ENCODE assay signal across 11 cellular contexts in genomic region chr10:114615600-114616007, GRCh38. TPM values are rescaled to one million over a fixed set of nuclear protein-coding genes. Genes with fewer than 3 reads are reported as not detected.
DNase-seq lines count a peak whose midpoint lies in the region; ATAC-seq and TF ChIP-seq lines count a peak whose summit lies in the region.
"Had no signal": no experiment of that assay in that cellular context is flagged by ENCODE, and none has a peak within 500 bp of the region (broad histone marks: within the 10 kb centered on the region; RNA-seq: fewer than 3 reads in every experiment).

No MANE protein-coding gene starts in this region.

- ATAC-seq in CD4-positive, alpha-beta T cell (ENCODE audit: poor library complexity), result peak; percentile 17
- ATAC-seq in GM19035 (IDR thresholded peaks at IDR 0.05; ENCODE audit: unreplicated experiment), result peak; percentile 95
- ATAC-seq in HG02885 (IDR thresholded peaks at IDR 0.05; ENCODE audit: poor library complexity, unreplicated experiment), result peak; percentile 87
- ATAC-seq in effector memory CD8-positive, alpha-beta T cell (replicated peaks), result no peak

- no peaks in the 10 kb centered on the region for H3K27me3 ChIP-seq in CD4-positive, alpha-beta T cell (ENCODE audit: control insufficient read depth, insufficient read depth, low read length)
- H3K27me3 ChIP-seq: neutrophil had no signal

- intact Hi-C loops in CD4-positive, alpha-beta T cell (cut with DNase I, micrococcal nuclease), result no loop called here

- POLR2A ChIA-PET in CD4-positive, alpha-beta T cell (lab: Charles Lee), result interaction anchor here (0.6 kb wide), 1 partner anchor 200 kb away, joined by 4 read pairs; no protein-coding TSS in a partner anchor

- peak overlapping the region; percentile 3 for H3K27ac Mint-ChIP-seq in CD4-positive, alpha-beta T cell
- H3K27ac Mint-ChIP-seq in T-helper 2 cell treated with Interferon-gamma antibody and Interleukin-4, amounts not matched to agents 5 μg/mL and 100 μg/mL, for 36 hours, result peak overlapping the region; percentile 89
- H3K27ac Mint-ChIP-seq in effector memory CD8-positive, alpha-beta T cell, result peak overlapping the region in 1 of 2 donors; percentile 42

- CTCF ChIA-PET in CD4-positive, alpha-beta T cell (lab: Charles Lee), result no interaction called here

- no peak overlapping the region for H3K27ac ChIP-seq in CD4-positive, alpha-beta T cell (ENCODE audit: low read depth, low read length)
- H3K27ac ChIP-seq: neutrophil had no signal

- H3K4me1 Mint-ChIP-seq in CD4-positive, alpha-beta T cell (ENCODE audit: low read depth), result peaks cover 6% of the 10 kb centered on the region
- H3K4me1 Mint-ChIP-seq in T-helper 2 cell treated with Interferon-gamma antibody and Interleukin-4, amounts not matched to agents 5 μg/mL and 100 μg/mL, for 36 hours (ENCODE audit: low read depth), result peaks cover 35% of the 10 kb centered on the region
- peaks cover 5% of the 10 kb centered on the region in 2 donors for H3K4me1 Mint-ChIP-seq in effector memory CD8-positive, alpha-beta T cell (ENCODE audit: low read depth in 2 of 2)

- TF ChIP-seq CTCF in CD4-positive, alpha-beta T cell (IDR thresholded peaks at IDR 0.05), result no peak

- H3K4me3 Mint-ChIP-seq in CD4-positive, alpha-beta T cell, result no peak overlapping the region
- H3K4me3 Mint-ChIP-seq in T-helper 2 cell treated with Interferon-gamma antibody and Interleukin-4, amounts not matched to agents 5 μg/mL and 100 μg/mL, for 36 hours, result peak overlapping the region; percentile 69
- no peak overlapping the region for H3K4me3 Mint-ChIP-seq in effector memory CD8-positive, alpha-beta T cell
- H3K4me3 Mint-ChIP-seq: CD8-positive, alpha-beta memory T cell had no signal

- H3K27me3 Mint-ChIP-seq in CD4-positive, alpha-beta T cell, result no peaks in the 10 kb centered on the region
- H3K27me3 Mint-ChIP-seq in T-helper 2 cell treated with Interferon-gamma antibody and Interleukin-4, amounts not matched to agents 5 μg/mL and 100 μg/mL, for 36 hours (ENCODE audit: low read depth), result no peaks in the 10 kb centered on the region
- no peaks in the 10 kb centered on the region for H3K27me3 Mint-ChIP-seq in effector memory CD8-positive, alpha-beta T cell

- H3K9me3 ChIP-seq in CD4-positive, alpha-beta T cell (ENCODE audit: control insufficient read depth, low read length), result no peaks in the 10 kb centered on the region
- H3K9me3 ChIP-seq: neutrophil had no signal

- no peaks in the 10 kb centered on the region for H3K9me3 Mint-ChIP-seq in CD4-positive, alpha-beta T cell
- H3K9me3 Mint-ChIP-seq in T-helper 2 cell treated with Interferon-gamma antibody and Interleukin-4, amounts not matched to agents 5 μg/mL and 100 μg/mL, for 36 hours, result no peaks in the 10 kb centered on the region
- no peaks in the 10 kb centered on the region for H3K9me3 Mint-ChIP-seq in effector memory CD8-positive, alpha-beta T cell
- H3K9me3 Mint-ChIP-seq: CD8-positive, alpha-beta memory T cell had no signal

- DNase-seq in CD4-positive, alpha-beta T cell, result no peak
- peak; percentile 47 for DNase-seq in T-helper 2 cell treated with Interferon-gamma antibody and Interleukin-4, amounts not matched to agents 5 μg/mL and 100 μg/mL, for 36 hours (ENCODE audit: low spot score)
- DNase-seq in GM19238 (ENCODE audit: insufficient read length, low spot score) (no peak), AG08395 (ENCODE audit: low spot score) (no peak)
- no peak for DNase-seq in stimulated activated CD4-positive, alpha-beta T cell treated with anti-CD3 and anti-CD28 coated beads, Interleukin-4, amount 100 ng/mL, for 24 hours
- no peak for DNase-seq in effector memory CD8-positive, alpha-beta T cell
- DNase-seq: CD8-positive, alpha-beta memory T cell; stimulated activated CD8-positive, alpha-beta memory T cell treated with anti-CD3 and anti-CD28 coated beads, Interleukin-4, amount 100 ng/mL, for 48 hours had no signal

- H3K36me3 Mint-ChIP-seq in CD4-positive, alpha-beta T cell (ENCODE audit: low read depth), result no peaks in the 10 kb centered on the region
- H3K36me3 Mint-ChIP-seq in T-helper 2 cell treated with Interferon-gamma antibody and Interleukin-4, amounts not matched to agents 5 μg/mL and 100 μg/mL, for 36 hours (ENCODE audit: low read depth), result peaks cover 8% of the 10 kb centered on the region
- no peaks in the 10 kb centered on the region for H3K36me3 Mint-ChIP-seq in effector memory CD8-positive, alpha-beta T cell (ENCODE audit: insufficient read depth)
- H3K36me3 Mint-ChIP-seq: CD8-positive, alpha-beta memory T cell had no signal

RNA-seq across cellular contexts. Expression of gene ABLIM1, which starts 42.5 kb away (rescaled TPM):
- 100 to 1,000 TPM; 217 to 224 TPM for total RNA-seq in CD4-positive, alpha-beta T cell
